1 cellular context compared by ENCODE assay signal in genomic region chr15:85649372-85649771, GRCh38.
TF ChIP-seq lines count a peak whose summit lies in the region.

No MANE protein-coding gene starts in this region.

TF ChIP-seq in GM23338, 12 proteins besides CTCF, POLR2A, EP300 and RAD21 (continued from another document):
- no peak for TF ChIP-seq REST (IDR thresholded peaks at IDR 0.05; ENCODE audit: unreplicated experiment)
- TF ChIP-seq NANOG (IDR thresholded peaks at IDR 0.05; ENCODE audit: borderline replicate concordance): no peak
- TF ChIP-seq ETS1 (IDR thresholded peaks at IDR 0.05): no peak
- TF ChIP-seq EZH2 (IDR thresholded peaks at IDR 0.05; ENCODE audit: low read depth, unreplicated experiment): no peak
- TF ChIP-seq ZNF114 (CRISPR knock-in tag; IDR thresholded peaks at IDR 0.05): no peak
- TF ChIP-seq ZNF331 (CRISPR knock-in tag; IDR thresholded peaks at IDR 0.05; ENCODE audit: low read depth): no peak
TF ChIP-seq in GM23338: peak in this region for 0.
